Comparison of ENCODE assay signal across 27 cellular contexts in the genomic region with DNA sequence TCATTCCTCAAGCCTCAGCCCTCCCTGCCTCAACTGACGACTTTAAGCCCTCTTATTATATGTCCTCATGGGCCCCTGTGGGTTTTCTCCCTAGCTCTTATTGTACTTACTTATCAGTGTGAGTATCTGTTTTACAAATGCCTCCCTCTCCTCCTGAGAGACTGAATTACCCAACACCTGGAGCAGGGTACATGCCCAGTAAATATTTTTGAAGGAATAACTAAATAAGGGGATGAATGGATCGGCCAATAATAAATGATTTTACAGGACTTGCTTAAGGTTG.
"Had no signal": no experiment of that assay in that cellular context is flagged by ENCODE, and none has a peak within 500 bp of the region (broad histone marks: within the 10 kb centered on the region; RNA-seq: fewer than 3 reads in every experiment).

No MANE protein-coding gene starts in this region.

- H3K27ac Mint-ChIP-seq: activated CD4-positive, alpha-beta T cell treated with anti-CD3 and anti-CD28 coated beads, Interleukin-2, amount 10 ng/mL, durations not matched to agents 24 days and 14 days; activated CD8-positive, alpha-beta T cell treated with anti-CD3 and anti-CD28 coated beads, Interleukin-2, amount 10 ng/mL, durations not matched to agents 7 days and 5 days; activated naive CD4-positive, alpha-beta T cell treated with anti-CD3 and anti-CD28 coated beads, Interleukin-2, amount 50 U/mL, for 72 hours; activated T-helper 17 cell treated with anti-CD3 and anti-CD28 coated beads, Interleukin-2, amount 50 U/mL, for 72 hours; effector memory CD8-positive, alpha-beta T cell; stimulated activated naive CD8-positive, alpha-beta T cell treated with anti-CD3 and anti-CD28 coated beads, Interleukin-15, Interleukin-2, amounts not matched to agents 100 ng/mL and 50 ng/mL, for 24 hours; T-cell; T-helper 2 cell treated with Interferon-gamma antibody and Interleukin-4, amounts not matched to agents 5 μg/mL and 100 μg/mL, for 36 hours had no signal

- H3K9me3 Mint-ChIP-seq: activated CD4-positive, alpha-beta T cell treated with anti-CD3 and anti-CD28 coated beads, Interleukin-2, amount 10 ng/mL, durations not matched to agents 24 days and 14 days; activated naive CD4-positive, alpha-beta T cell treated with anti-CD3 and anti-CD28 coated beads, Interleukin-2, amount 50 U/mL, for 72 hours; activated T-helper 17 cell treated with anti-CD3 and anti-CD28 coated beads, Interleukin-2, amount 50 U/mL, for 72 hours; central memory CD8-positive, alpha-beta T cell; effector memory CD8-positive, alpha-beta T cell; stimulated activated naive CD8-positive, alpha-beta T cell treated with anti-CD3 and anti-CD28 coated beads, Interleukin-15, Interleukin-2, amounts not matched to agents 100 ng/mL and 50 ng/mL, for 24 hours; T-cell; T-helper 2 cell treated with Interferon-gamma antibody and Interleukin-4, amounts not matched to agents 5 μg/mL and 100 μg/mL, for 36 hours had no signal

- H3K27me3 ChIP-seq: breast epithelium, colonic mucosa, dorsolateral prefrontal cortex, gastroesophageal sphincter, ovary had no signal

- FAIRE-seq: astrocyte, islet of Langerhans had no signal

- DNase-seq: activated CD4-positive, alpha-beta T cell treated with anti-CD3 and anti-CD28 coated beads, Interleukin-2, amount 10 ng/mL, durations not matched to agents 24 days and 14 days; activated CD8-positive, alpha-beta T cell treated with anti-CD3 and anti-CD28 coated beads, Interleukin-2, amount 10 ng/mL, durations not matched to agents 7 days and 5 days; activated T-cell treated with anti-CD3 and anti-CD28 coated beads, Interleukin-2, amount 50 U/mL, for 1 hour; colonic mucosa; effector memory CD8-positive, alpha-beta T cell; head of caudate nucleus; left ventricle myocardium superior; mammary epithelial cell; midbrain; psoas muscle; stimulated activated CD4-positive, alpha-beta T cell treated with anti-CD3 and anti-CD28 coated beads, Interleukin-12 subunit alpha, Interleukin-12 subunit beta, amount 100 ng/mL, for 4 hours; stimulated activated CD4-positive, alpha-beta T cell treated with anti-CD3 and anti-CD28 coated beads, Interleukin-4, amount 100 ng/mL, for 4 hours; T-cell; trophoblast cell had no signal

- H3K4me3 ChIP-seq: breast epithelium, colonic mucosa, gastroesophageal sphincter, ovary, psoas muscle had no signal

- H3K27ac ChIP-seq: breast epithelium, colonic mucosa, dorsolateral prefrontal cortex, ovary, psoas muscle, VCaP had no signal

- ATAC-seq: activated CD4-positive, CD25-positive, alpha-beta regulatory T cell treated with anti-CD3 and anti-CD28 coated beads, Interleukin-2, amount 50 U/mL, for 24 hours; activated CD8-positive, alpha-beta T cell treated with anti-CD3 and anti-CD28 coated beads, Interleukin-2, amount 10 ng/mL, durations not matched to agents 7 days and 5 days; activated naive CD4-positive, alpha-beta T cell treated with anti-CD3 and anti-CD28 coated beads, Interleukin-2, amount 50 U/mL, for 72 hours; activated T-helper 17 cell treated with anti-CD3 and anti-CD28 coated beads, Interleukin-2, amount 50 U/mL, for 72 hours; effector memory CD8-positive, alpha-beta T cell; gastroesophageal sphincter; psoas muscle; T-cell had no signal

- H3K4me1 ChIP-seq: breast epithelium, colonic mucosa, psoas muscle had no signal

- H3K9me3 ChIP-seq: breast epithelium, colonic mucosa, gastroesophageal sphincter, ovary, psoas muscle had no signal

- H3K36me3 ChIP-seq: breast epithelium, colonic mucosa, gastroesophageal sphincter, ovary had no signal

- H3K4me1 Mint-ChIP-seq: activated CD4-positive, alpha-beta T cell treated with anti-CD3 and anti-CD28 coated beads, Interleukin-2, amount 10 ng/mL, durations not matched to agents 24 days and 14 days; activated T-helper 17 cell treated with anti-CD3 and anti-CD28 coated beads, Interleukin-2, amount 50 U/mL, for 72 hours; central memory CD8-positive, alpha-beta T cell; T-cell had no signal

- H3K36me3 Mint-ChIP-seq: activated naive CD4-positive, alpha-beta T cell treated with anti-CD3 and anti-CD28 coated beads, Interleukin-2, amount 50 U/mL, for 72 hours; T-cell had no signal

- H3K4me3 Mint-ChIP-seq: activated CD4-positive, alpha-beta T cell treated with anti-CD3 and anti-CD28 coated beads, Interleukin-2, amount 10 ng/mL, durations not matched to agents 24 days and 14 days; activated CD8-positive, alpha-beta T cell treated with anti-CD3 and anti-CD28 coated beads, Interleukin-2, amount 10 ng/mL, durations not matched to agents 7 days and 5 days; activated T-helper 17 cell treated with anti-CD3 and anti-CD28 coated beads, Interleukin-2, amount 50 U/mL, for 72 hours; central memory CD8-positive, alpha-beta T cell; effector memory CD8-positive, alpha-beta T cell; stimulated activated naive CD8-positive, alpha-beta T cell treated with anti-CD3 and anti-CD28 coated beads, Interleukin-15, Interleukin-2, amounts not matched to agents 100 ng/mL and 50 ng/mL, for 24 hours; T-cell; T-helper 2 cell treated with Interferon-gamma antibody and Interleukin-4, amounts not matched to agents 5 μg/mL and 100 μg/mL, for 36 hours had no signal

- H3K27me3 Mint-ChIP-seq: activated CD4-positive, alpha-beta T cell treated with anti-CD3 and anti-CD28 coated beads, Interleukin-2, amount 10 ng/mL, durations not matched to agents 24 days and 14 days; central memory CD8-positive, alpha-beta T cell; stimulated activated naive CD8-positive, alpha-beta T cell treated with anti-CD3 and anti-CD28 coated beads, Interleukin-15, Interleukin-2, amounts not matched to agents 100 ng/mL and 50 ng/mL, for 24 hours had no signal
